ENCODE assay signal across 20 cellular contexts in the genomic region with DNA sequence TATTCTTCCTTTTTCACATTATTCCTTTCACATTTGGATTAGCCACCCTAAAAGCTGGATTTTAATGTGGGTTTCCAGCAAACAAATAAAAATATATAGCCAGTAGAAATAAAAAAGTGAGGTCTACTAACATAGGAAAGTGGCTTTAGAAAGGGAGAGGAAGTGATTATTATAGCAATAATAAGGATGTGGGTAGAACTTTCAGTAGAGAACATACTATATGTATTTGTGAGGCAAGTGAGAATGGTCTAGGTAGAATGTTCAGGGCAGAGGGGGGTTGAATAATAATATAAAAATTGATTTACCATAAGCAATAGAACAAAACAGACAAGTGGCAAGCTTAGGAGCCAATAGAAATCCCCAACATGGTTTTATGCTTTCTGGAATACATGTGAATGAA.
"Had no signal": no experiment of that assay in that cellular context is flagged by ENCODE, and none has a peak within 500 bp of the region (broad histone marks: within the 10 kb centered on the region; RNA-seq: fewer than 3 reads in every experiment).

No MANE protein-coding gene starts in this region.

- H3K4me1 ChIP-seq: lower lobe of right lung, tibial nerve had no signal

- ATAC-seq: activated T-helper 17 cell treated with anti-CD3 and anti-CD28 coated beads, Interleukin-2, amount 50 U/mL, for 72 hours; heart right ventricle; left lung; lower lobe of right lung; naive thymus-derived CD8-positive, alpha-beta T cell; right cardiac atrium had no signal

- H3K4me3 ChIP-seq: esophagus squamous epithelium, heart right ventricle, left lung, lower lobe of right lung, spleen, tibial nerve had no signal

- H3K27me3 ChIP-seq: esophagus squamous epithelium, heart right ventricle, left lung, spleen, tibial nerve had no signal

- H3K9me3 ChIP-seq: esophagus squamous epithelium, heart right ventricle, left lung, lower lobe of right lung, spleen, tibial nerve had no signal

- H3K36me3 ChIP-seq: esophagus squamous epithelium, left lung, lower lobe of right lung, tibial nerve had no signal

- H3K27ac ChIP-seq: esophagus squamous epithelium, heart right ventricle, left lung, lower lobe of right lung, spleen, tibial nerve had no signal

- DNase-seq: activated CD4-positive, alpha-beta memory T cell treated with anti-CD3 and anti-CD28 coated beads for 36 hours; activated CD4-positive, alpha-beta T cell treated with anti-CD3 and anti-CD28 coated beads, Interleukin-2, amount 10 ng/mL, durations not matched to agents 24 days and 14 days; activated CD4-positive, CD25-positive, alpha-beta regulatory T cell treated with anti-CD3 and anti-CD28 coated beads, Interleukin-2, amount 50 U/mL, for 72 hours; activated CD8-positive, alpha-beta memory T cell treated with anti-CD3 and anti-CD28 coated beads, Interleukin-2, amount 50 U/mL, for 4 hours; activated gamma-delta T cell treated with Interleukin-2 at 50 U/mL for 16 hours; activated naive CD4-positive, alpha-beta T cell treated with anti-CD3 and anti-CD28 coated beads, Interleukin-2, amount 50 U/mL, for 16 hours; activated T-cell treated with anti-CD3 and anti-CD28 coated beads, Interleukin-2, amount 50 U/mL, for 1 hour; amniotic stem cell; esophagus squamous epithelium; foreskin melanocyte; heart right ventricle; left lung; lower lobe of right lung; mesenchymal stem cell; naive thymus-derived CD8-positive, alpha-beta T cell; right cardiac atrium; spleen; stimulated activated naive CD4-positive, alpha-beta T cell treated with Interleukin-2 at 50 U/mL for 16 hours had no signal
